In genomic region chr2:217837001-217837491, GRCh38 we compare ENCODE assay signal across 8 cellular contexts.
DNase-seq lines count a peak whose midpoint lies in the region; ATAC-seq and TF ChIP-seq lines count a peak whose summit lies in the region.

No MANE protein-coding gene starts in this region.

- in situ Hi-C loops in astrocyte of the spinal cord (cut with HindIII; ENCODE audit: low sequenced_read_pairs): no loop called here

- peaks cover 2% of the 10 kb centered on the region for H3K27me3 Mint-ChIP-seq in HFFc6 (ENCODE audit: insufficient read depth)

- TF ChIP-seq CTCF in HFFc6 (IDR thresholded peaks at IDR 0.05): peak; percentile 67
- TF ChIP-seq CTCF in astrocyte of the spinal cord (IDR thresholded peaks at IDR 0.05; ENCODE audit: low read depth, low read length): peak; percentile 25

- peaks cover 26% of the 10 kb centered on the region for H3K36me3 Mint-ChIP-seq in HFFc6 (ENCODE audit: low read depth)

- no peaks in the 10 kb centered on the region for H3K36me3 ChIP-seq in iPS-18a (ENCODE audit: control insufficient read depth, low read depth, low read length)

- H3K4me3 ChIP-seq in astrocyte of the spinal cord (ENCODE audit: low read depth, low read length) (no peak overlapping the region), iPS-18a (ENCODE audit: low read length) (no peak overlapping the region), skin epidermis (no peak overlapping the region)

- peaks cover 11% of the 10 kb centered on the region for H3K4me1 ChIP-seq in iPS-18a (ENCODE audit: control insufficient read depth, low read depth, low read length)

- no peaks in the 10 kb centered on the region for H3K27me3 ChIP-seq in iPS-18a (ENCODE audit: control insufficient read depth, insufficient read depth, low read length)

- H3K9me3 ChIP-seq in iPS-18a (ENCODE audit: control insufficient read depth, low read depth, low read length): no peaks in the 10 kb centered on the region

- H3K27ac ChIP-seq in iPS-18a (ENCODE audit: low read length) (peak overlapping the region; percentile 54), skin epidermis (peak overlapping the region in 19 of 21 experiments; percentile 35 to 84 (median 59))

- H3K4me3 Mint-ChIP-seq in HFFc6: no peak overlapping the region; the same call in 1 of the 2 replicates

- no peaks in the 10 kb centered on the region for H3K9me3 Mint-ChIP-seq in HFFc6

- peak overlapping the region; percentile 51 for H3K9ac ChIP-seq in iPS-18a (ENCODE audit: low read length)

- H3K4me1 Mint-ChIP-seq in HFFc6 (ENCODE audit: low read depth): peaks cover 35% of the 10 kb centered on the region

- ATAC-seq in HG03520 (IDR thresholded peaks at IDR 0.05; ENCODE audit: unreplicated experiment): no peak
- ATAC-seq in HG03571 (IDR thresholded peaks at IDR 0.05; ENCODE audit: unreplicated experiment): no peak

- DNase-seq in HFFc6: peak; percentile 30
- peak; percentile 20 for DNase-seq in astrocyte of the spinal cord (ENCODE audit: low read depth, low spot score)
- no peak for DNase-seq in NCI-H128 (lab: John Stamatoyannopoulos, UW; ENCODE audit: unreplicated experiment)
- no peak for DNase-seq in activated effector memory CD4-positive, alpha-beta T cell treated with Interleukin-2 at 50 U/mL for 16 hours

- H3K27ac Mint-ChIP-seq in HFFc6: peak overlapping the region; percentile 96

Comparison
In these comparisons a context has a peak if more than half of its experiments do, and no peak if none do; other contexts are left out.
1. DNase-seq: peak in HFFc6 (single experiment) and astrocyte of the spinal cord (single experiment); none in NCI-H128 (single experiment) and activated effector memory CD4-positive, alpha-beta T cell treated with Interleukin-2 at 50 U/mL for 16 hours (single experiment).